ENCODE assay signal across 16 cellular contexts in the genomic region with DNA sequence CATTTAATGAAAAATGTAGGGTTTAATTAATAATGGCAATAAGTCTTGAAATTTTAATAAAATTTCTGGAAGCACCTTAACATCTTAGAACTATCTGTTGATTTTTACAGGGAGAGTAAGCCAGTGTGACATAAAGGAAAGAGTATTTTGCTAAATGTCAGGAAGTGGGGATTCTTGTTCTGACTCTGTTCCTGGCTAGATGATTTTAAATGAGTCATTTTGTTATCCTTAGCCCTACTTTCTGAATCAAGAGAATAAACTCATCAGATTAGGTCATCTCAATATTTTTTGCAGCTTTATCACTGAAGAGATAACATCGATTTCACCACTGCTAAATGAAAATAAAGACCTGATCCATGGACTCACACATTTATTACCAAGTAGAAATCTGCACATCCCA.
DNase-seq lines count a peak whose midpoint lies in the region; ATAC-seq and TF ChIP-seq lines count a peak whose summit lies in the region.
"Had no signal": no experiment of that assay in that cellular context is flagged by ENCODE, and none has a peak within 500 bp of the region (broad histone marks: within the 10 kb centered on the region; RNA-seq: fewer than 3 reads in every experiment).

No MANE protein-coding gene starts in this region.

- no peak overlapping the region for H3K56ac ChIP-seq in IMR-90 (ENCODE audit: extremely low read depth, insufficient read depth, low read length)

- H3K79me2 ChIP-seq in mammary epithelial cell (ENCODE audit: insufficient read depth, low read length) (no peaks in the 10 kb centered on the region), hepatocyte (no peaks in the 10 kb centered on the region)

- DNase-seq in AG09319 (ENCODE audit: extremely low read depth, low read depth), result peak; percentile 4
- DNase-seq in IMR-90, result peak; percentile 43
- DNase-seq in mammary epithelial cell, result peak; percentile 6
- peak; percentile 76 for DNase-seq in kidney glomerular epithelial cell (lab: John Stamatoyannopoulos, UW)
- DNase-seq in MV-4-11 (lab: John Stamatoyannopoulos, UW), result no peak
- no peak for DNase-seq in hepatocyte (ENCODE audit: low spot score)
- DNase-seq in OCI-M1 (lab: John Stamatoyannopoulos, UW), result no peak
- no peak for DNase-seq in 8988T
- DNase-seq: activated CD4-positive, CD25-positive, alpha-beta regulatory T cell treated with anti-CD3 and anti-CD28 coated beads, Interleukin-2, amount 50 U/mL, for 72 hours; activated gamma-delta T cell; body of pancreas; COR-L47; NCI-H187; NCI-H446 treated with DMSO at 0.1 percent for 48 hours; posterior cingulate gyrus; SJCRH30 had no signal

- CTCF ChIA-PET in IMR-90 (lab: Yijun Ruan, JAX) (no interaction called here), mammary epithelial cell (lab: Charles Lee; ENCODE audit: low non-redundant PET) (no interaction called here)

- in situ Hi-C loops in IMR-90 (cut with MboI; ENCODE audit: low sequenced_read_pairs) (no loop called here), mammary epithelial cell (cut with MboI; ENCODE audit: low sequenced_read_pairs in 2 of 2) (no loop called here)

- no peaks in the 10 kb centered on the region for H3K27me3 ChIP-seq in IMR-90 (ENCODE audit: control insufficient read depth, insufficient read depth, low read length)
- no peaks in the 10 kb centered on the region for H3K27me3 ChIP-seq in mammary epithelial cell (ENCODE audit: insufficient read depth, low read length)
- no peaks in the 10 kb centered on the region for H3K27me3 ChIP-seq in hepatocyte
- H3K27me3 ChIP-seq: body of pancreas, SJCRH30 had no signal

- TF ChIP-seq CTCF in AG09319 (IDR thresholded peaks at IDR 0.05; ENCODE audit: low read depth, low read length) (no peak), IMR-90 (conservative IDR thresholded peaks at IDR 0.05; ENCODE audit: low read depth, low read length) (no peak), mammary epithelial cell (conservative IDR thresholded peaks at IDR 0.05 in 1 of 2, IDR thresholded peaks at IDR 0.05 in 1 of 2; ENCODE audit: extremely low read depth in 1 of 2, insufficient read depth in 1 of 2, low read depth in 1 of 2, low read length in 2 of 2) (no peak), hepatocyte (IDR thresholded peaks at IDR 0.05; ENCODE audit: poor library complexity) (no peak)

- no peak for TF ChIP-seq RAD21 in IMR-90 (IDR thresholded peaks at IDR 0.05; ENCODE audit: low read length)

- no peak overlapping the region for H2BK15ac ChIP-seq in IMR-90 (ENCODE audit: low read depth, low read length)

- H3K4me2 ChIP-seq in IMR-90 (ENCODE audit: low read depth, low read length) (no peak overlapping the region), mammary epithelial cell (ENCODE audit: insufficient read depth, low read depth, low read length) (no peak overlapping the region), hepatocyte (no peak overlapping the region)

- H3K4me3 ChIP-seq in IMR-90 (ENCODE audit: insufficient read depth, low read depth, low read length) (no peak overlapping the region), mammary epithelial cell (replicated peaks in 1 of 3; ENCODE audit: insufficient read depth in 1 of 3, low read depth in 2 of 3, low read length in 3 of 3) (no peak overlapping the region), hepatocyte (no peak overlapping the region)
- H3K4me3 ChIP-seq: body of pancreas, SJCRH30 had no signal

- H3K14ac ChIP-seq in IMR-90 (replicated peaks; ENCODE audit: low read depth, low read length), result no peak overlapping the region

- POLR2A ChIA-PET in IMR-90 (lab: Charles Lee; ENCODE audit: unreplicated experiment), result no interaction called here

- no peak overlapping the region for H3K18ac ChIP-seq in IMR-90 (ENCODE audit: low read depth, low read length)

- H4K91ac ChIP-seq in IMR-90 (ENCODE audit: insufficient read depth, low read depth, low read length), result no peak overlapping the region

- no peak overlapping the region for H2BK120ac ChIP-seq in IMR-90 (ENCODE audit: low read depth, low read length)

- H3K27ac ChIP-seq in IMR-90 (ENCODE audit: insufficient read depth, low read length), result no peak overlapping the region
- no peak overlapping the region for H3K27ac ChIP-seq in mammary epithelial cell (ENCODE audit: insufficient read depth, low read depth, low read length)
- no peak overlapping the region for H3K27ac ChIP-seq in hepatocyte
- H3K27ac ChIP-seq: body of pancreas, SJCRH30 had no signal

- BruUV-seq in IMR-90 (replicated peaks; lab: Mats Ljungman, UMichigan), result no TSS peak
- no TSS peak for BruUV-seq in mammary epithelial cell (replicated peaks; lab: Mats Ljungman, UMichigan)

- no peak for TF ChIP-seq POLR2A in IMR-90 (IDR thresholded peaks at IDR 0.05; ENCODE audit: low read depth, low read length)

- dilution Hi-C loops in IMR-90 (cut with HindIII; ENCODE audit: low sequenced_read_pairs, unreplicated experiment), result no loop called here
- dilution Hi-C loops in mammary epithelial cell (cut with HindIII; ENCODE audit: low sequenced_read_pairs), result no loop called here

- H2BK5ac ChIP-seq in IMR-90 (ENCODE audit: low read depth, low read length, poor library complexity, severe bottlenecking), result no peak overlapping the region

- no peaks in the 10 kb centered on the region for H3K9me3 ChIP-seq in IMR-90 (ENCODE audit: control insufficient read depth, insufficient read depth, low read length)
- no peaks in the 10 kb centered on the region for H3K9me3 ChIP-seq in mammary epithelial cell (replicated peaks; ENCODE audit: insufficient read depth, low read length)
- no peaks in the 10 kb centered on the region for H3K9me3 ChIP-seq in hepatocyte (ENCODE audit: low read depth)
- H3K9me3 ChIP-seq: body of pancreas, SJCRH30 had no signal

- no peak overlapping the region for H4K8ac ChIP-seq in IMR-90 (ENCODE audit: low read depth in 2 of 2, low read length in 2 of 2)

- no peak overlapping the region for H2AK9ac ChIP-seq in IMR-90 (replicated peaks; ENCODE audit: low read depth, low read length, poor library complexity)

- WGBS in IMR-90 (ENCODE audit: extremely low coverage in 2 of 2, insufficient read length in 1 of 2), 2 experiments, result no CpG with 5 or more reads among the region's 1 CpG
- 83% methylated on average over 1 of the region's 1 CpG for WGBS in mammary epithelial cell (ENCODE audit: low coverage, missing lambda C conversion rate)
- 88% methylated on average over 1 of the region's 1 CpG for WGBS in hepatocyte (ENCODE audit: low lambda C conversion rate, missing lambda C conversion rate)

- no peaks in the 10 kb centered on the region for H3K9me2 ChIP-seq in hepatocyte (replicated peaks; ENCODE audit: insufficient read depth)

- no peak for ATAC-seq in IMR-90 (ENCODE audit: low read depth)
- ATAC-seq: body of pancreas had no signal

- no peak overlapping the region for H4K5ac ChIP-seq in IMR-90 (ENCODE audit: low read depth, low read length)

- no peak overlapping the region for H2AK5ac ChIP-seq in IMR-90 (ENCODE audit: low read depth, low read length)

- H2BK20ac ChIP-seq in IMR-90 (ENCODE audit: low read depth, low read length), result no peak overlapping the region

- H3K4me1 ChIP-seq in IMR-90 (ENCODE audit: control insufficient read depth, insufficient read depth, low read length) (no peaks in the 10 kb centered on the region), mammary epithelial cell (ENCODE audit: insufficient read depth, low read length) (no peaks in the 10 kb centered on the region), hepatocyte (ENCODE audit: insufficient read depth) (no peaks in the 10 kb centered on the region)
- H3K4me1 ChIP-seq: body of pancreas, SJCRH30 had no signal

- intact Hi-C loops in IMR-90 (cut with micrococcal nuclease) (no loop called here), mammary epithelial cell (cut with micrococcal nuclease) (no loop called here)

- no peak overlapping the region for H3K23ac ChIP-seq in IMR-90 (ENCODE audit: low read depth, low read length)

- no peaks in the 10 kb centered on the region for H4K20me1 ChIP-seq in IMR-90 (ENCODE audit: insufficient read depth, low read length)
- H4K20me1 ChIP-seq in mammary epithelial cell (ENCODE audit: insufficient read depth, low read length), result no peaks in the 10 kb centered on the region
- no peaks in the 10 kb centered on the region for H4K20me1 ChIP-seq in hepatocyte (ENCODE audit: insufficient read depth, poor library complexity, severe bottlenecking)

- H3K9me1 ChIP-seq in IMR-90 (ENCODE audit: insufficient read depth, low read length), result no peaks in the 10 kb centered on the region

- H3K4ac ChIP-seq in IMR-90 (ENCODE audit: low read depth, low read length), result no peak overlapping the region

- H3K36me3 ChIP-seq in IMR-90 (ENCODE audit: control insufficient read depth, insufficient read depth, low read length) (no peaks in the 10 kb centered on the region), mammary epithelial cell (ENCODE audit: insufficient read depth, low read length) (no peaks in the 10 kb centered on the region), hepatocyte (replicated peaks; ENCODE audit: insufficient read depth, low read depth) (no peaks in the 10 kb centered on the region)
- H3K36me3 ChIP-seq: SJCRH30 had no signal

- H3K9ac ChIP-seq in IMR-90 (ENCODE audit: low read depth, low read length), result no peak overlapping the region
- H3K9ac ChIP-seq in mammary epithelial cell (ENCODE audit: insufficient read depth, low read length), result no peak overlapping the region

- H2AFZ ChIP-seq in IMR-90 (replicated peaks; ENCODE audit: low read length, poor library complexity) (no peak overlapping the region), mammary epithelial cell (ENCODE audit: low read depth, low read length) (no peak overlapping the region), hepatocyte (no peak overlapping the region)

- H3K79me1 ChIP-seq in IMR-90 (ENCODE audit: low read depth in 1 of 2, low read length in 2 of 2), result no peaks in the 10 kb centered on the region

TF ChIP-seq in IMR-90, 13 proteins besides CTCF, POLR2A, EP300 and RAD21 (continues in another document):
- no peak for TF ChIP-seq CEBPB (IDR thresholded peaks at IDR 0.05; ENCODE audit: low read depth, low read length)
- no peak for TF ChIP-seq BHLHE40 (IDR thresholded peaks at IDR 0.05; ENCODE audit: low read depth, low read length)
- TF ChIP-seq, protein P1, sequence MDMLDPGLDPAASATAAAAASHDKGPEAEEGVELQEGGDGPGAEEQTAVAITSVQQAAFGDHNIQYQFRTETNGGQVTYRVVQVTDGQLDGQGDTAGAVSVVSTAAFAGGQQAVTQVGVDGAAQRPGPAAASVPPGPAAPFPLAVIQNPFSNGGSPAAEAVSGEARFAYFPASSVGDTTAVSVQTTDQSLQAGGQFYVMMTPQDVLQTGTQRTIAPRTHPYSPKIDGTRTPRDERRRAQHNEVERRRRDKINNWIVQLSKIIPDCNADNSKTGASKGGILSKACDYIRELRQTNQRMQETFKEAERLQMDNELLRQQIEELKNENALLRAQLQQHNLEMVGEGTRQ (IDR thresholded peaks at IDR 0.05; ENCODE audit: low read depth, low read length), result no peak

Comparison
In these comparisons a context has a peak if more than half of its experiments do, and no peak if none do; other contexts are left out.
1. DNase-seq: peak in AG09319 (single experiment), IMR-90 (single experiment), mammary epithelial cell (single experiment) and kidney glomerular epithelial cell (single experiment); none in MV-4-11 (single experiment), hepatocyte (single experiment), OCI-M1 (single experiment) and 8988T (single experiment).